18 cellular contexts compared by ENCODE assay signal in the genomic region with DNA sequence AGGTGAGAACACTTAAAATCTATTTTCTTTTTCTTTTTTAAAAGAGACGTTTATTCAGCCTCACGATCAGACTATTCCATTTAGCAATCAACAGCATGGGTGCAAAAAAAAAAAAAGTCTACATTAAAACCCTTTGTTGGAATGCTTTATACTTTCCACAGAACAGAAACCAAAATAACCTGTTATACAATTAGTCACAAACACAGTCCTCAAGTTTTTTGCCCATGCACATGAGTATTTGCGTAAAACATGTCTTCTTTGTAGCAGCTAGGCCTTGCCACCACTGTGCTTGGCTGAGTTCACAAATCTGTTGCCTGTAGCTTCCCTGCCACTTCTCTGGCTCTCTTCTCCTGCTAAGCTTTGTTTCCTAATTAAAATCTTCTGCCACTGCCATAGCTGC. TPM values are rescaled to one million over a fixed set of nuclear protein-coding genes. Genes with fewer than 3 reads are reported as not detected.
DNase-seq lines count a peak whose midpoint lies in the region; ATAC-seq and TF ChIP-seq lines count a peak whose summit lies in the region.
"Had no signal": no experiment of that assay in that cellular context is flagged by ENCODE, and none has a peak within 500 bp of the region (broad histone marks: within the 10 kb centered on the region; RNA-seq: fewer than 3 reads in every experiment).

No MANE protein-coding gene starts in this region.

- peak overlapping the region; percentile 95 for H3K27ac Mint-ChIP-seq in CD8-positive, alpha-beta T cell
- no peak overlapping the region for H3K27ac Mint-ChIP-seq in activated naive CD8-positive, alpha-beta T cell
- H3K27ac Mint-ChIP-seq in natural killer cell (no peak overlapping the region), chondrocyte (ENCODE audit: unreplicated experiment) (no peak overlapping the region)

- peaks cover 50% of the 10 kb centered on the region for H3K4me1 Mint-ChIP-seq in CD8-positive, alpha-beta T cell (ENCODE audit: low read depth)
- H3K4me1 Mint-ChIP-seq in activated naive CD8-positive, alpha-beta T cell (ENCODE audit: low read depth): peaks cover 50% of the 10 kb centered on the region
- H3K4me1 Mint-ChIP-seq in natural killer cell (peaks cover 21 to 37% of the 10 kb centered on the region in 2 donors), chondrocyte (ENCODE audit: low read depth) (no peaks in the 10 kb centered on the region)

- H3K27ac ChIP-seq in CD8-positive, alpha-beta T cell (ENCODE audit: low read depth, low read length): no peak overlapping the region
- H3K27ac ChIP-seq: psoas muscle had no signal

- H3K4me1 ChIP-seq in CD8-positive, alpha-beta T cell (ENCODE audit: insufficient read depth, low read length): peaks cover 81% of the 10 kb centered on the region
- H3K4me1 ChIP-seq: psoas muscle had no signal

- intact Hi-C loops in CD8-positive, alpha-beta T cell (cut with DNase I, micrococcal nuclease): no loop called here
- intact Hi-C loops in natural killer cell (cut with micrococcal nuclease): loop anchor here (2.0 kb wide), 1 partner anchor 40 kb away; no protein-coding TSS in a partner anchor

- CTCF ChIA-PET in CD8-positive, alpha-beta T cell (lab: Charles Lee): interaction anchor here (0.6 to 6.5 kb wide), 7 partner anchors 9 to 75 kb away, joined by 3 to 57 read pairs (median 6); partner anchors contain the start of gene M6PR

- H3K36me3 Mint-ChIP-seq in CD8-positive, alpha-beta T cell: peaks cover 18% of the 10 kb centered on the region
- peaks cover 9% of the 10 kb centered on the region for H3K36me3 Mint-ChIP-seq in activated naive CD8-positive, alpha-beta T cell
- H3K36me3 Mint-ChIP-seq in natural killer cell (no peaks in the 10 kb centered on the region), chondrocyte (ENCODE audit: low read depth) (no peaks in the 10 kb centered on the region)

- H3K9me3 ChIP-seq in CD8-positive, alpha-beta T cell (ENCODE audit: low read length): no peaks in the 10 kb centered on the region
- H3K9me3 ChIP-seq: heart left ventricle, psoas muscle had no signal

- H3K36me3 ChIP-seq in CD8-positive, alpha-beta T cell (ENCODE audit: insufficient read depth, low read length): no peaks in the 10 kb centered on the region
- H3K36me3 ChIP-seq: heart left ventricle had no signal

- DNase-seq in activated CD8-positive, alpha-beta memory T cell treated with anti-CD3 and anti-CD28 coated beads for 24 hours: peak; percentile 69
- DNase-seq in activated CD8-positive, alpha-beta memory T cell treated with anti-CD3 and anti-CD28 coated beads, Interleukin-2, amount 50 U/mL, for 48 hours: no peak
- DNase-seq in CD8-positive, alpha-beta T cell: peak in 1 of 7 experiments; percentile 23
- DNase-seq in natural killer cell (no peak), NCI-H1694 treated with DMSO at 0.1 percent for 48 hours (lab: John Stamatoyannopoulos, UW) (no peak), NCI-H1048 (lab: John Stamatoyannopoulos, UW) (no peak), chondrocyte (ENCODE audit: low spot score) (no peak)
- DNase-seq: ACHN; HCEC 1CT; heart left ventricle; Kasumi-1; mammary epithelial cell; NCI-H2171; NCI-H510A treated with DMSO at 0.1 percent for 48 hours; NK-92 treated with Interleukin-12 subunit alpha and Interleukin-12 subunit beta, amount 100 ng/mL, for 24 hours; psoas muscle; SHP77 had no signal

- no peaks in the 10 kb centered on the region for H3K27me3 Mint-ChIP-seq in CD8-positive, alpha-beta T cell (ENCODE audit: low read depth)
- no peaks in the 10 kb centered on the region for H3K27me3 Mint-ChIP-seq in activated naive CD8-positive, alpha-beta T cell
- H3K27me3 Mint-ChIP-seq in natural killer cell (ENCODE audit: low read depth in 2 of 2) (no peaks in the 10 kb centered on the region), chondrocyte (ENCODE audit: low read depth) (no peaks in the 10 kb centered on the region)

- no peaks in the 10 kb centered on the region for H3K27me3 ChIP-seq in CD8-positive, alpha-beta T cell (ENCODE audit: insufficient read depth, low read length)
- H3K27me3 ChIP-seq: heart left ventricle had no signal

- ATAC-seq in CD8-positive, alpha-beta T cell: no peak
- ATAC-seq in natural killer cell: no peak
- ATAC-seq: heart left ventricle, psoas muscle had no signal

- TF ChIP-seq CTCF in CD8-positive, alpha-beta T cell (IDR thresholded peaks at IDR 0.05): no peak
- no peak for TF ChIP-seq CTCF in natural killer cell (IDR thresholded peaks at IDR 0.05)
- no peak for TF ChIP-seq CTCF in chondrocyte (IDR thresholded peaks at IDR 0.05)

- H3K4me3 ChIP-seq in CD8-positive, alpha-beta T cell (ENCODE audit: low read depth, low read length): no peak overlapping the region
- H3K4me3 ChIP-seq: heart left ventricle, psoas muscle had no signal

- no peaks in the 10 kb centered on the region for H3K9me3 Mint-ChIP-seq in CD8-positive, alpha-beta T cell
- H3K9me3 Mint-ChIP-seq in activated naive CD8-positive, alpha-beta T cell (ENCODE audit: low read depth): peaks cover 6% of the 10 kb centered on the region
- H3K9me3 Mint-ChIP-seq in natural killer cell (peaks cover 0 to 5% of the 10 kb centered on the region in 2 donors), chondrocyte (ENCODE audit: low read depth) (no peaks in the 10 kb centered on the region)

- POLR2A ChIA-PET in CD8-positive, alpha-beta T cell (lab: Charles Lee): interaction anchor here (0.9 to 2.1 kb wide), 4 partner anchors 10 to 78 kb away, joined by 3 to 9 read pairs (median 6); partner anchors contain the start of gene M6PR

- H3K4me3 Mint-ChIP-seq in CD8-positive, alpha-beta T cell: peak overlapping the region; percentile 38
- H3K4me3 Mint-ChIP-seq in activated naive CD8-positive, alpha-beta T cell: peak overlapping the region; percentile 71
- H3K4me3 Mint-ChIP-seq in natural killer cell: peak overlapping the region; percentile 67
- no peak overlapping the region for H3K4me3 Mint-ChIP-seq in chondrocyte (ENCODE audit: unreplicated experiment)

RNA-seq across cellular contexts. Expression of gene KLRG1, which starts 37.8 kb away (rescaled TPM):
- total RNA-seq in CD8-positive, alpha-beta T cell: 10 to 100 TPM; 13.8 to 17.7 TPM
- total RNA-seq in natural killer cell (100 to 1,000 TPM in 1 of 3 donors, 10 to 100 TPM in 2; 76.3 to 165 (median 86.2) TPM), chondrocyte (0.17 to 1.5 TPM (median 0.49 TPM) in 3 replicates)
